ENCODE assay signal across 8 cellular contexts in the genomic region with DNA sequence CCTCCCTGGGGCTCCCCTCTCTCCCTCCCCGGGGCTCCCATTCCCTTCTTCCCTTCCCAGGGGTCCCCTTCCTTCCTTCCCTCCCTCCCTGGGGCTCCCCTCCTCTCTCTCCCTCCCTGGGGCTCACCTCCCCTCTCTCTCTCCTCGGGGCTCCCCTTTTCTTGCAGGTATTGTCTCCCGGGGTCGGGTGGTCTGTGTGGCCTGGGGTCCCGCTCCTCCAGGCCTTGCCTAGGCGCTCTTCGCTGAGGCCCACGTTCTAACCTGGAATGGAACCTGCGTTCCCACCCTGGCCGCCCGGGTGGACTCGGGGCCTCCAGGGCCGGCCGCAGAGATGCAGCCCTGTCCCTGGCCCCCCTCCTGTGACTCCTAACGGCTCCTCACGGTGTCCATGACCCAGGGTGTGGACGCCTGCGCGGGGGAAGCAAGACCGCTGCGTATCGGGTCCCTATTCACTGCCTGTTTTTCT. TPM values are rescaled to one million over a fixed set of nuclear protein-coding genes. Genes with fewer than 3 reads are reported as not detected.
DNase-seq lines count a peak whose midpoint lies in the region; ATAC-seq, FAIRE-seq and TF ChIP-seq lines count a peak whose summit lies in the region.

No MANE protein-coding gene starts in this region.

- H3K9ac ChIP-seq in HCT116 (ENCODE audit: low read length): peak overlapping the region; percentile 84

- 0 to 3% methylated on average over 8 to 20 of the region's 22 CpGs for WGBS in gastroesophageal sphincter (ENCODE audit: low coverage in 1 of 2), 2 donors
- WGBS in pancreas, 2 donors: 1 to 2% methylated on average over 22 of the region's 22 CpGs

- H3K36me3 ChIP-seq in HCT116 (ENCODE audit: control insufficient read depth in 1 of 2, insufficient read depth in 2 of 2, low read length in 2 of 2): peaks cover 12 to 13% of the 10 kb centered on the region in 2 experiments; a peak in 3 of 4 replicates
- H3K36me3 ChIP-seq in gastroesophageal sphincter: peaks cover 0 to 18% of the 10 kb centered on the region in 2 donors
- peaks cover 0 to 6% (median 0%) of the 10 kb centered on the region in 3 donors for H3K36me3 ChIP-seq in pancreas

- DNase-seq in AG10803 (ENCODE audit: low read depth) (peak; percentile 38), HCT116 (ENCODE audit: low read depth, low spot score) (no peak), pancreas (peak in 4 of 6 donors; percentile 22 to 49 (median 43)), H4 (ENCODE audit: low spot score) (no peak)
- no peak for DNase-seq in effector CD8-positive, alpha-beta T cell (lab: John Stamatoyannopoulos, UW)

- no peak; the same call in 1 of the 2 replicates for ATAC-seq in HCT116
- ATAC-seq in gastroesophageal sphincter: no peak
- ATAC-seq in pancreas: peak in 3 of 4 donors; percentile 6 to 33 (median 8)
- ATAC-seq in GM21528 (IDR thresholded peaks at IDR 0.05; ENCODE audit: low FRiP score, unreplicated experiment): no peak

- BruUV-seq in HCT116 (replicated peaks; lab: Mats Ljungman, UMichigan): no TSS peak

- FAIRE-seq in pancreas (lab: Jason Lieb, UNC): no peak

- no peak for TF ChIP-seq EP300 in gastroesophageal sphincter (IDR thresholded peaks at IDR 0.05)

- H3K27me3 ChIP-seq in HCT116 (ENCODE audit: insufficient read depth, low read length): no peaks in the 10 kb centered on the region
- H3K27me3 ChIP-seq in gastroesophageal sphincter: no peaks in the 10 kb centered on the region
- H3K27me3 ChIP-seq in pancreas: no peaks in the 10 kb centered on the region

- TF ChIP-seq POLR2A in HCT116 (IDR thresholded peaks at IDR 0.05; ENCODE audit: borderline replicate concordance, extremely low read depth, insufficient read depth, insufficient read length) (no peak), gastroesophageal sphincter (IDR thresholded peaks at IDR 0.05) (no peak)

- H3K9me3 ChIP-seq in HCT116 (ENCODE audit: control insufficient read depth in 1 of 2, insufficient read depth in 1 of 2, low read depth in 1 of 2, low read length in 2 of 2) (no peaks in the 10 kb centered on the region), gastroesophageal sphincter (no peaks in the 10 kb centered on the region), pancreas (no peaks in the 10 kb centered on the region)

- peaks cover 87% of the 10 kb centered on the region for H3K79me2 ChIP-seq in HCT116 (ENCODE audit: insufficient read depth, low read length)

- POLR2A ChIA-PET in HCT116 (lab: Charles Lee): no interaction called here

- H3K27ac ChIP-seq in HCT116 (ENCODE audit: low read depth, low read length) (peak overlapping the region; percentile 84), gastroesophageal sphincter (peak overlapping the region; percentile 60 to 95 (median 94)), pancreas (peak overlapping the region; percentile 64 to 86 (median 75))

- no peaks in the 10 kb centered on the region for H3K9me2 ChIP-seq in HCT116 (ENCODE audit: insufficient read depth)

- RAD21 ChIA-PET in HCT116 (lab: Charles Lee; ENCODE audit: low non-redundant PET in 1 of 2, low total read pairs in 2 of 2, uncharacterized antibody in 2 of 2, unreplicated experiment in 2 of 2): no interaction called here

- TF ChIP-seq CTCF in AG10803 (conservative IDR thresholded peaks at IDR 0.05; ENCODE audit: low read length) (no peak), HCT116 (IDR thresholded peaks at IDR 0.05 in 2 of 3, conservative IDR thresholded peaks at IDR 0.05 in 1 of 3; ENCODE audit: borderline replicate concordance in 1 of 3, insufficient read depth in 1 of 3, low read depth in 2 of 3, low read length in 2 of 3) (no peak), WI38 (IDR thresholded peaks at IDR 0.05; ENCODE audit: low read depth, low read length) (no peak), gastroesophageal sphincter (IDR thresholded peaks at IDR 0.05) (no peak), pancreas (IDR thresholded peaks at IDR 0.05) (no peak)

- H2AFZ ChIP-seq in HCT116 (ENCODE audit: low read depth, low read length, poor library complexity, severe bottlenecking): no peak overlapping the region

- intact Hi-C loops in HCT116 (cut with micrococcal nuclease) (no loop called here), pancreas (cut with DNase I) (no loop called here)

- peak overlapping the region; percentile 97 for H3K4me2 ChIP-seq in HCT116 (ENCODE audit: low read length)

- H4K20me1 ChIP-seq in HCT116 (ENCODE audit: insufficient read depth): peaks cover 13% of the 10 kb centered on the region; the same call in 1 of the 2 replicates

- CTCF ChIA-PET in HCT116 (lab: Charles Lee): no interaction called here

- no peak for TF ChIP-seq RAD21 in HCT116 (IDR thresholded peaks at IDR 0.05; ENCODE audit: low read depth)

- H3K4me3 ChIP-seq in AG10803 (ENCODE audit: low read length) (peak overlapping the region; percentile 83), HCT116 (replicated peaks in 1 of 2; ENCODE audit: low read depth in 1 of 2, low read length in 2 of 2) (peak overlapping the region; percentile 74 to 87), WI38 (ENCODE audit: low read depth, low read length) (peak overlapping the region; percentile 92), gastroesophageal sphincter (peak overlapping the region; percentile 87 to 94), pancreas (peak overlapping the region; percentile 78 to 92 (median 84))

- H3K4me1 ChIP-seq in HCT116 (ENCODE audit: control insufficient read depth in 1 of 2, insufficient read depth in 2 of 2, low read length in 2 of 2) (peaks cover 25 to 38% of the 10 kb centered on the region in 2 experiments), gastroesophageal sphincter (peaks cover 5 to 86% (median 35%) of the 10 kb centered on the region in 3 donors), pancreas (peaks cover 14 to 47% (median 25%) of the 10 kb centered on the region in 3 donors)

TF ChIP-seq in HCT116, 20 proteins besides CTCF, POLR2A, EP300 and RAD21 (continues in another document):
- TF ChIP-seq ZNF274 (IDR thresholded peaks at IDR 0.05; ENCODE audit: low read depth, low read length): no peak
- TF ChIP-seq TCF7L2 (IDR thresholded peaks at IDR 0.05; ENCODE audit: borderline replicate concordance, extremely low read depth, insufficient read depth, insufficient read length): no peak
- no peak for TF ChIP-seq ZFX (IDR thresholded peaks at IDR 0.05)
- TF ChIP-seq, protein P1, sequence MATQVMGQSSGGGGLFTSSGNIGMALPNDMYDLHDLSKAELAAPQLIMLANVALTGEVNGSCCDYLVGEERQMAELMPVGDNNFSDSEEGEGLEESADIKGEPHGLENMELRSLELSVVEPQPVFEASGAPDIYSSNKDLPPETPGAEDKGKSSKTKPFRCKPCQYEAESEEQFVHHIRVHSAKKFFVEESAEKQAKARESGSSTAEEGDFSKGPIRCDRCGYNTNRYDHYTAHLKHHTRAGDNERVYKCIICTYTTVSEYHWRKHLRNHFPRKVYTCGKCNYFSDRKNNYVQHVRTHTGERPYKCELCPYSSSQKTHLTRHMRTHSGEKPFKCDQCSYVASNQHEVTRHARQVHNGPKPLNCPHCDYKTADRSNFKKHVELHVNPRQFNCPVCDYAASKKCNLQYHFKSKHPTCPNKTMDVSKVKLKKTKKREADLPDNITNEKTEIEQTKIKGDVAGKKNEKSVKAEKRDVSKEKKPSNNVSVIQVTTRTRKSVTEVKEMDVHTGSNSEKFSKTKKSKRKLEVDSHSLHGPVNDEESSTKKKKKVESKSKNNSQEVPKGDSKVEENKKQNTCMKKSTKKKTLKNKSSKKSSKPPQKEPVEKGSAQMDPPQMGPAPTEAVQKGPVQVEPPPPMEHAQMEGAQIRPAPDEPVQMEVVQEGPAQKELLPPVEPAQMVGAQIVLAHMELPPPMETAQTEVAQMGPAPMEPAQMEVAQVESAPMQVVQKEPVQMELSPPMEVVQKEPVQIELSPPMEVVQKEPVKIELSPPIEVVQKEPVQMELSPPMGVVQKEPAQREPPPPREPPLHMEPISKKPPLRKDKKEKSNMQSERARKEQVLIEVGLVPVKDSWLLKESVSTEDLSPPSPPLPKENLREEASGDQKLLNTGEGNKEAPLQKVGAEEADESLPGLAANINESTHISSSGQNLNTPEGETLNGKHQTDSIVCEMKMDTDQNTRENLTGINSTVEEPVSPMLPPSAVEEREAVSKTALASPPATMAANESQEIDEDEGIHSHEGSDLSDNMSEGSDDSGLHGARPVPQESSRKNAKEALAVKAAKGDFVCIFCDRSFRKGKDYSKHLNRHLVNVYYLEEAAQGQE (IDR thresholded peaks at IDR 0.05; ENCODE audit: low read depth): no peak
- TF ChIP-seq, protein P2, sequence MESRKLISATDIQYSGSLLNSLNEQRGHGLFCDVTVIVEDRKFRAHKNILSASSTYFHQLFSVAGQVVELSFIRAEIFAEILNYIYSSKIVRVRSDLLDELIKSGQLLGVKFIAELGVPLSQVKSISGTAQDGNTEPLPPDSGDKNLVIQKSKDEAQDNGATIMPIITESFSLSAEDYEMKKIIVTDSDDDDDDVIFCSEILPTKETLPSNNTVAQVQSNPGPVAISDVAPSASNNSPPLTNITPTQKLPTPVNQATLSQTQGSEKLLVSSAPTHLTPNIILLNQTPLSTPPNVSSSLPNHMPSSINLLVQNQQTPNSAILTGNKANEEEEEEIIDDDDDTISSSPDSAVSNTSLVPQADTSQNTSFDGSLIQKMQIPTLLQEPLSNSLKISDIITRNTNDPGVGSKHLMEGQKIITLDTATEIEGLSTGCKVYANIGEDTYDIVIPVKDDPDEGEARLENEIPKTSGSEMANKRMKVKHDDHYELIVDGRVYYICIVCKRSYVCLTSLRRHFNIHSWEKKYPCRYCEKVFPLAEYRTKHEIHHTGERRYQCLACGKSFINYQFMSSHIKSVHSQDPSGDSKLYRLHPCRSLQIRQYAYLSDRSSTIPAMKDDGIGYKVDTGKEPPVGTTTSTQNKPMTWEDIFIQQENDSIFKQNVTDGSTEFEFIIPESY (IDR thresholded peaks at IDR 0.05; ENCODE audit: extremely low read depth, insufficient replicate concordance, low read length): no peak
- TF ChIP-seq, protein P3, sequence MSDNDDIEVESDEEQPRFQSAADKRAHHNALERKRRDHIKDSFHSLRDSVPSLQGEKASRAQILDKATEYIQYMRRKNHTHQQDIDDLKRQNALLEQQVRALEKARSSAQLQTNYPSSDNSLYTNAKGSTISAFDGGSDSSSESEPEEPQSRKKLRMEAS (IDR thresholded peaks at IDR 0.05): no peak
- TF ChIP-seq POLR2AphosphoS5 (IDR thresholded peaks at IDR 0.05; ENCODE audit: low read depth, low read length): no peak
- TF ChIP-seq EZH2 (IDR thresholded peaks at IDR 0.05): no peak
- no peak for TF ChIP-seq CEBPB (IDR thresholded peaks at IDR 0.05; ENCODE audit: low read depth)
- no peak for TF ChIP-seq EGR1 (IDR thresholded peaks at IDR 0.05; ENCODE audit: low read depth)

RNA-seq across cellular contexts. Expression of a gene that starts 0.9 kb away (rescaled TPM):
- total RNA-seq in HCT116 (2021; ENCODE audit: unreplicated experiment) (25.4 TPM), gastroesophageal sphincter (10 to 100 TPM; 12.3 to 20.2 (median 17.3) TPM), pancreas (10 to 100 TPM in 1 of 6 donors, 1 to 10 TPM in 5; 4.8 to 11.2 (median 7.3) TPM)
- polyA plus RNA-seq in HCT116 (2012): 9.2 and 11.2 TPM in 2 replicates
- polyA plus RNA-seq in pancreas: 10 to 100 TPM; 10.5 to 18.3 TPM
- 4.5 and 19.6 TPM in 2 replicates for total RNA-seq in H4 (2014; rRNA removed; shearing (Covaris generic))

RNA-seq across cellular contexts. Expression of a gene that starts 38.2 kb away (rescaled TPM):
- 12.6 TPM for total RNA-seq in HCT116 (2021; ENCODE audit: unreplicated experiment)
- polyA plus RNA-seq in HCT116 (2012): 11.4 and 11.8 TPM in 2 replicates
- 10 to 100 TPM in 1 of 4 donors, 1 to 10 TPM in 3; 4.7 to 33.8 (median 8.9) TPM for total RNA-seq in gastroesophageal sphincter
- 1 to 10 TPM; 2.2 to 6.0 (median 3.7) TPM for total RNA-seq in pancreas
- polyA plus RNA-seq in pancreas: 1 to 10 TPM; 1.2 to 2.3 TPM
- total RNA-seq in H4 (2014; rRNA removed; shearing (Covaris generic)): 0.23 and 1.3 TPM in 2 replicates

Comparison
In these comparisons a context has a peak if more than half of its experiments do, and no peak if none do; other contexts are left out.
1. DNase-seq: peak in AG10803 (single experiment) and pancreas (4 of 6); none in HCT116 (single experiment), effector CD8-positive, alpha-beta T cell (single experiment) and H4 (single experiment).
2. ATAC-seq: peak in pancreas (3 of 4); none in HCT116 (single experiment), gastroesophageal sphincter (single experiment) and GM21528 (single experiment).
3. Peak in every context shown above with its lines, with median percentiles within 50 percentile points of each other: H3K4me3 ChIP-seq and H3K27ac ChIP-seq.